ENCODE assay signal across 1 cellular context in genomic region chr1:161192476-161193465, GRCh38.
TF ChIP-seq lines count a peak whose summit lies in the region.

No MANE protein-coding gene starts in this region.

TF ChIP-seq in IMR-90, 13 proteins besides CTCF, POLR2A, EP300 and RAD21 (continued from another document):
- TF ChIP-seq SMC3 (IDR thresholded peaks at IDR 0.05; ENCODE audit: low read depth, low read length) (peak; percentile 71), MAZ (IDR thresholded peaks at IDR 0.05; ENCODE audit: borderline replicate concordance, low read depth, low read length) (peak; percentile 66; the same call in 1 of the 2 replicates), MAFK (IDR thresholded peaks at IDR 0.05; ENCODE audit: low read depth, low read length) (no peak), FOS (IDR thresholded peaks at IDR 0.05; ENCODE audit: low read depth, low read length) (no peak)
